Comparison of ENCODE assay signal across 7 cellular contexts in the genomic region with DNA sequence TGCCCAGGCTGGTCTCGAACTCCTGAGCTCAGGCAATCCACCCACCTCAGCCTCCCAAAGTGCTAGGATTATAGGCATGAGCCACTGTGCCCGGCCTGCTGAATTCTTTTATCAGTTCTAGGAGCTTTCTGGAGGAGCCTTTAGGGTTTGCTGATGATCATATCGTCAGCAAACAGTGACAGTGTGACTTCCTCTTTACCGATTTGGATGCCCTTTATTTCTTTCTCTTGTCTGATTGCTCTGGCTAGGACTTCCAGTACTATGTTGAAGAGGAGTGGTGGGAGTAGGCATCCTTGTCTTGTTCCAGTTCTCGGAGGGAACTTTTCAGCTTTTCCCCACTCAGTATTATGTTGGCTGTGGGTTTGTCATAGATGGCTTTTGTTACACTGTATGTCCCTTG. TPM values are rescaled to one million over a fixed set of nuclear protein-coding genes. Genes with fewer than 3 reads are reported as not detected.
"Had no signal": no experiment of that assay in that cellular context is flagged by ENCODE, and none has a peak within 500 bp of the region (broad histone marks: within the 10 kb centered on the region; RNA-seq: fewer than 3 reads in every experiment).

No MANE protein-coding gene starts in this region.

RNA-seq across cellular contexts. Expression of a gene that starts 35.3 kb away (rescaled TPM):
- total RNA-seq: activated naive CD4-positive, alpha-beta T cell treated with anti-CD3 and anti-CD28 coated beads for 36 hours; activated naive CD4-positive, alpha-beta T cell treated with anti-CD3 and anti-CD28 coated beads, Interleukin-2, amount 50 U/mL, for 72 hours; activated naive CD8-positive, alpha-beta T cell treated with anti-CD3 and anti-CD28 coated beads for 36 hours; activated naive CD8-positive, alpha-beta T cell treated with anti-CD3 and anti-CD28 coated beads, Interleukin-2, amount 10 ng/mL, durations not matched to agents 7 days and 5 days; activated T-cell treated with anti-CD3 and anti-CD28 coated beads, Interleukin-2, amount 50 U/mL, for 4 hours; activated T-cell treated with anti-CD3 and anti-CD28 coated beads, Interleukin-2, amount 50 U/mL, for 72 hours; activated T-helper 1 cell treated with anti-CD3 and anti-CD28 coated beads, Interleukin-12 subunit alpha, Interleukin-12 subunit beta, Interleukin-2, Interleukin-4 antibody, amounts not matched to agents 30 ng/mL and 10 ng/mL and 1 ng/mL, durations not matched to agents 14 hours and 24 hours and 36 hours had no signal
